8 cellular contexts compared by ENCODE assay signal in the genomic region with DNA sequence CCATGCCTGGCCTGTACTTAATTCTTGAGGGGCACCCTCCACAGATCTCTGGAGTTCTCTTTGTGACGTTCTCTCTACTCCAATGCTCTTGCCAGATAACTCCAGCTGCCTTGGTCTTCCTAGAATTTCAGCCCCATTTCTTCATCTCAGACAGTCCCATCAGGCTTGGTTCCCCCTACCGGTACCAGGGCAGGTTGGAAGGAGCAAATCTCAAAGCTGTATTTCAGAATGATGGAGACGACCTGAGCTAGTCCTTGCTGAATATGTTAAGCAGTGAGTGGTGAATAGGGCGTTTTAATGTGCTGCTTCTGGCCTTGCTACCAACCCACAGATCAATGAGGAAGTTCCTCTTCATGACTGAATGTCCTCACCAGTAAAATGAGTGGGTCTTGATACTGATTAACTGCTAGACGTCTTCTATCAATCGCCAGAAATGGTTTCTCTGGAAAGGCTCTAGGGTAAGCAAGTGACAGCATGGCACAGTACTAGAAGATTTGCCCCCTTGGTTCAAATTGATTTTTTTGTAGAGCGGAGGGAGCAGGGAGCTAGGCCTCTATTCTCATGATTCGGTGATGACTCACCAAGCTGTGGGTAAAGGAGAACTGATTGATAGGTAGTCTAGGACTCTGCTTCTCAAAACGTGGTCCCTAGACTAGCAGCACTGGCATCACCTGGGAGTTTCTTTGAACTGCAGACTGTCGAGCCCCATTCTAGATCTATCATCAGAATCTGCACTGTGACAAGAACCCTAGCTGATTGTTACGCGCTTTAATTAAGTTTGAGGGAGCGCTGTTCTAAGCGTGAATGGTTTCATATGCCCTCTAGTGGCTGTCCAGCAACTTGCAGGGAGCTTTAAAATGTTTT.
A peak's percentile ranks its signal among the peaks of the same experiment; 100 is the strongest.
DNase-seq lines count a peak whose midpoint lies in the region; ATAC-seq, FAIRE-seq and TF ChIP-seq lines count a peak whose summit lies in the region.

No MANE protein-coding gene starts in this region.

- in situ Hi-C loops in GM13977 (cut with MboI; ENCODE audit: low pct_unique_long_range_greater_than_20kb, low sequenced_read_pairs, unreplicated experiment), result loop anchor here (25.0 kb wide), 1 partner anchor 435 kb away; no protein-coding TSS in a partner anchor

- FAIRE-seq in HTR-8/SVneo (lab: Jason Lieb, UNC), result no peak

- TF ChIP-seq CTCF in GM13977 (IDR thresholded peaks at IDR 0.05; ENCODE audit: extremely low read depth, insufficient read depth, missing control alignments), result peak; percentile 90

- DNase-seq in AG08396 (ENCODE audit: low spot score), result peak; percentile 31
- DNase-seq in GM13977 (ENCODE audit: low spot score), result peak; percentile 52
- DNase-seq in HTR-8/SVneo (ENCODE audit: insufficient read length, low spot score), result peak; percentile 54
- DNase-seq in SW480 (ENCODE audit: low spot score), result peak; percentile 71
- DNase-seq in astrocyte of the hippocampus (ENCODE audit: low read depth, low spot score), result peak; percentile 80
- DNase-seq in iPS-NIHi11 (ENCODE audit: low spot score), result peak; percentile 57
- DNase-seq in smooth muscle cell of the brain vasculature (ENCODE audit: low read depth, low spot score), result peak; percentile 41

- ATAC-seq in GM19463 (IDR thresholded peaks at IDR 0.05; ENCODE audit: unreplicated experiment), result no peak
